In the genomic region with DNA sequence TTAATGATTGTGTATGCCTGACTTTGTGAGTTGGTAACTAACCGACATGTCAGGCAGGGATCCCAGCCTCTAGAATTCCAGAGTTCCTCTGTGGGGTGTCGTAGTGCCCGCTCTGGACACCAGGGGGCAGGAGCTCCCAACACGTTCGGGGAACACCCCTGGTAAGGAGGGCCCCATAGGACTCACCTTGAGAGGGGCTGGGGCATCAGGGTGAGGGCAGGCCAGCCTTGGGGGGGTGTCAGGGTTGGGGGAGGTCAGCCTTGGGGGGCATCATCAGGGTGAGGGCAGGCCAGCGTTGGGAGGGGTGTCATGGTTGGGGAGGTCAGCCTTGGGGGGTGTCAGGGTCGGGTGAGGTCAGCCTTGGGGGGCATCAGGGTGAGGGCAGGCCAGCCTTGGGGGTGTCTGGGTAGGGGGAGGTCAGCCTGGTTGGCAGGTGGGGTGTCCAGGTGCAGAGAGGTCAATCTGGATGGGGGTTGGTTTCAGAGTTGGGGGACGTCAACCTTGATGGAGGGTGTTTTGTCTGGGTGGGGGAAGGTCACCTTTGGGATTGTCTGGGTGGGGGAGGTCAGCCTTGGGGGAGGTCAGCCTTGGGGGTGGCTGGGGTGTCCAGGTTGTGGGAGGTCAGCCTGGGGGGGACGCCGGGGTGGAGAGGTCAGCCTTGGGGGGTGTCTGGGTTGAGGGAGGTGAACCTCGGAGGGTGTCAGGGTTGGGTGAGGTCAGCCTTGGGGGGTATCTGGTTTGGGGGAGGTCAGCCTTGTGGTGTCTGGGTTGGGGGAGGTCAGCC, we compare ENCODE assay signal across 8 cellular contexts. TPM values are rescaled to one million over a fixed set of nuclear protein-coding genes. Genes with fewer than 3 reads are reported as not detected.
DNase-seq lines count a peak whose midpoint lies in the region; ATAC-seq and TF ChIP-seq lines count a peak whose summit lies in the region.

No MANE protein-coding gene starts in this region.

- H3K27ac ChIP-seq in psoas muscle: no peak overlapping the region

- in situ Hi-C loops in HAP-1 (cut with MboI; ENCODE audit: low sequenced_read_pairs): no loop called here

- 34 to 53% (median 53%) methylated on average over 7 to 11 of the region's 11 CpGs for WGBS in psoas muscle, 3 donors

- H3K4me1 ChIP-seq in HAP-1: no peaks in the 10 kb centered on the region
- H3K4me1 ChIP-seq in psoas muscle: peaks cover 5% of the 10 kb centered on the region

- H3K4me3 ChIP-seq in BJ (ENCODE audit: low read depth, low read length): no peak overlapping the region
- no peak overlapping the region for H3K4me3 ChIP-seq in HAP-1
- H3K4me3 ChIP-seq in psoas muscle: no peak overlapping the region

- H3K36me3 ChIP-seq in BJ (ENCODE audit: control insufficient read depth, insufficient read depth, low read length) (peaks cover 11% of the 10 kb centered on the region), HAP-1 (replicated peaks) (peaks cover 33% of the 10 kb centered on the region), psoas muscle (ENCODE audit: insufficient read depth in 1 of 2, low read depth in 1 of 2) (peaks cover 0 to 36% of the 10 kb centered on the region in 2 donors)

- no peak for DNase-seq in BJ (ENCODE audit: low read depth)
- DNase-seq in HAP-1 (ENCODE audit: low spot score in 2 of 2): peak; percentile 40 to 80
- DNase-seq in RPMI8226: peak; percentile 55
- peak; percentile 50 for DNase-seq in activated effector memory CD4-positive, alpha-beta T cell treated with Interleukin-2 at 50 U/mL for 16 hours
- DNase-seq in germinal center (ENCODE audit: low spot score): peak; percentile 78
- peak; percentile 78 to 87 for DNase-seq in psoas muscle

- POLR2A ChIA-PET in BJ (lab: Charles Lee): interaction anchor here (0.6 kb wide), 1 partner anchor 43 kb away, joined by 4 read pairs; no protein-coding TSS in a partner anchor

- peak; percentile 89 to 94 (median 92) for ATAC-seq in psoas muscle
- no peak for ATAC-seq in HG02623 (IDR thresholded peaks at IDR 0.05; ENCODE audit: unreplicated experiment)
- ATAC-seq in HG03139 (IDR thresholded peaks at IDR 0.05; ENCODE audit: unreplicated experiment): no peak

- no peaks in the 10 kb centered on the region for H3K27me3 ChIP-seq in BJ (ENCODE audit: control insufficient read depth, insufficient read depth, low read length)
- H3K27me3 ChIP-seq in HAP-1 (ENCODE audit: low read depth): no peaks in the 10 kb centered on the region
- H3K27me3 ChIP-seq in psoas muscle (ENCODE audit: insufficient read depth in 3 of 3, low read length in 2 of 3): no peaks in the 10 kb centered on the region

- H3K9me3 ChIP-seq in HAP-1: no peaks in the 10 kb centered on the region
- no peaks in the 10 kb centered on the region for H3K9me3 ChIP-seq in psoas muscle

- TF ChIP-seq CTCF in BJ (IDR thresholded peaks at IDR 0.05; ENCODE audit: insufficient read depth, low read depth, low read length) (peak; percentile 92), psoas muscle (IDR thresholded peaks at IDR 0.05) (peak; percentile 74)

- CTCF ChIA-PET in BJ (lab: Yijun Ruan, JAX): interaction anchor here (0.6 to 7.7 kb wide), 20 partner anchors 10 to 453 kb away, joined by 3 to 80 read pairs (median 4); a partner anchor contains a TSS

- intact Hi-C loops in psoas muscle (cut with DNase I): loop anchor here (1.0 to 5.0 kb wide), 3 partner anchors 51 to 88 kb away; no protein-coding TSS in a partner anchor

RNA-seq across cellular contexts. Expression of a gene that starts 45.6 kb away (rescaled TPM):
- polyA plus RNA-seq in BJ (2011; rRNA removed): 177 and 222 TPM in 2 replicates
- 87.6 and 107 TPM in 2 replicates for polyA minus RNA-seq in BJ (2011; rRNA and poly(A)+ RNA removed)
- total RNA-seq in psoas muscle: 100 to 1,000 TPM; 125 to 144 (median 137) TPM
- polyA plus RNA-seq in psoas muscle: 100 to 1,000 TPM in 1 of 3 donors, 10 to 100 TPM in 2; 52.5 to 159 (median 64.6) TPM

RNA-seq across cellular contexts. Expression of a gene that starts 59.6 kb away (rescaled TPM):
- polyA plus RNA-seq in BJ (2011; rRNA removed) (7.3 and 7.4 TPM in 2 replicates), psoas muscle (1 to 10 TPM; 1.5 to 1.9 (median 1.5) TPM)
- polyA minus RNA-seq in BJ (2011; rRNA and poly(A)+ RNA removed): 7.2 and 9.1 TPM in 2 replicates
- 1 to 10 TPM; 1.4 to 4.6 (median 3.4) TPM for total RNA-seq in psoas muscle

Comparison
In these comparisons a context has a peak if more than half of its experiments do, and no peak if none do; other contexts are left out.
1. ATAC-seq: peak in psoas muscle (4 of 4); none in HG02623 (single experiment) and HG03139 (single experiment).